25 cellular contexts compared by ENCODE assay signal in the genomic region with DNA sequence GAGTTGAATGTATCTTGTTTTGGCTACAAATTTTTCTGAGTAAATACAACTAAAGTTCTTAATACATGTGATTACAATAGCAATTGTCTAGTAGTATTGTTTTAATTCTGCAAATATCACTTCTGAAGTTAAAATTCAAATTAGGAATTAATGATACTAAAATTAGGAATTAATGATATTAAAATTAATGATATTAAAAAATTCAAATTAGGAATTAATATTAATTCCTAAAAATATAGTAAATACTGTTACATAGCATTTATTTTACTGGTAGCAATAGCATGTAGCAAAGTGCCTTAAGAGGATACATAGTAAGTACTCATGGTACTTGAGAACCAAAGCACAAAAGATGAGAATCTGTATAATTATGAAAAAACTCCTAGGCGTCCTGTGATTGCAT.
DNase-seq lines count a peak whose midpoint lies in the region; ATAC-seq, FAIRE-seq and TF ChIP-seq lines count a peak whose summit lies in the region.
"Had no signal": no experiment of that assay in that cellular context is flagged by ENCODE, and none has a peak within 500 bp of the region (broad histone marks: within the 10 kb centered on the region; RNA-seq: fewer than 3 reads in every experiment).

No MANE protein-coding gene starts in this region.

- H3K27ac ChIP-seq in K562 (ENCODE audit: extremely low read depth, low read depth, low read length) (no peak overlapping the region), pancreas (no peak overlapping the region), neural progenitor cell (no peak overlapping the region)
- H3K27ac ChIP-seq: 22Rv1; A549; BLaER1 treated with 17β-estradiol and CSF1 and Interleukin-3, amounts not matched to agents 10 nM and 100 nM; GM23248 had no signal

- FAIRE-seq in A204.1 (lab: Jason Lieb, UNC) (peak; percentile 55), K562 (lab: Jason Lieb, UNC) (no peak), frontal cortex (lab: Jason Lieb, UNC) (peak; percentile 69), pancreas (lab: Jason Lieb, UNC) (peak; percentile 43)
- FAIRE-seq: A549, D721Med, GM19239, H1 had no signal

- no peaks in the 10 kb centered on the region for H3F3A ChIP-seq in neural progenitor cell (ENCODE audit: low read depth)

- H3K9ac ChIP-seq in K562 (ENCODE audit: insufficient read depth in 1 of 2, low read depth in 2 of 2, low read length in 2 of 2) (no peak overlapping the region), neural progenitor cell (no peak overlapping the region)
- H3K9ac ChIP-seq: BLaER1 treated with 17β-estradiol and CSF1 and Interleukin-3, amounts not matched to agents 10 nM and 100 nM; GM23248 had no signal

- 40% methylated on average over 1 of the region's 1 CpG for WGBS in K562 (ENCODE audit: insufficient coverage, low coverage, missing lambda C conversion rate)
- WGBS in pancreas, 2 donors, result 84 to 90% methylated on average over 1 of the region's 1 CpG

- H3K79me2 ChIP-seq in K562 (ENCODE audit: control insufficient read depth, insufficient read depth, low read length) (no peaks in the 10 kb centered on the region), neural progenitor cell (ENCODE audit: low read depth) (no peaks in the 10 kb centered on the region)

- H4K20me1 ChIP-seq in K562 (replicated peaks; ENCODE audit: control insufficient read depth, insufficient read depth, low read length) (no peaks in the 10 kb centered on the region), neural progenitor cell (ENCODE audit: low read depth) (no peaks in the 10 kb centered on the region)
- H4K20me1 ChIP-seq: BLaER1 treated with 17β-estradiol and CSF1 and Interleukin-3, amounts not matched to agents 10 nM and 100 nM had no signal

- DNase-seq in K562 (ENCODE audit: extremely low read depth in 1 of 4, low spot score in 3 of 4) (no peak), frontal cortex (ENCODE audit: low spot score in 2 of 2) (no peak), pancreas (no peak), neural progenitor cell (ENCODE audit: low spot score) (no peak), DMS53 treated with DMSO at 0.1 percent for 48 hours (lab: John Stamatoyannopoulos, UW; ENCODE audit: unreplicated experiment) (no peak), HEK293T (ENCODE audit: extremely low spot score) (no peak)
- DNase-seq: ACHN; AML-193; BE2C; CD4-positive, alpha-beta T cell; CD8-positive, alpha-beta memory T cell; DMS 273 treated with DMSO at 0.1 percent for 48 hours; DMS79 treated with DMSO at 0.1 percent for 48 hours; GM23248; H7; HCEC 1CT had no signal

- peaks cover 7% of the 10 kb centered on the region for H3K36me3 Mint-ChIP-seq in neural progenitor cell

- no peak for TF ChIP-seq POLR2A in K562 (conservative IDR thresholded peaks at IDR 0.05)

- intact Hi-C loops in K562 (cut with micrococcal nuclease) (no loop called here), pancreas (cut with DNase I) (no loop called here)

- H3K9me1 ChIP-seq in K562 (ENCODE audit: control insufficient read depth, insufficient read depth, low read length), result no peaks in the 10 kb centered on the region

- H3K4me3 Mint-ChIP-seq in neural progenitor cell, result no peak overlapping the region
- H3K4me3 Mint-ChIP-seq: CD14-positive monocyte; CD4-positive, alpha-beta T cell; CD8-positive, alpha-beta memory T cell had no signal

- POLR2A ChIA-PET in K562 (lab: Yijun Ruan, JAX), result no interaction called here
- POLR2A ChIA-PET in HEK293T (lab: Yijun Ruan, JAX), result no interaction called here

- no peaks in the 10 kb centered on the region for H3K9me3 Mint-ChIP-seq in neural progenitor cell
- H3K9me3 Mint-ChIP-seq: CD14-positive monocyte; CD4-positive, alpha-beta T cell; CD8-positive, alpha-beta memory T cell had no signal

- no peak overlapping the region for H2AFZ ChIP-seq in K562 (ENCODE audit: low read depth, low read length)
- no peak overlapping the region for H2AFZ ChIP-seq in neural progenitor cell (replicated peaks)
- H2AFZ ChIP-seq: GM23248 had no signal

- H3K9me3 ChIP-seq in K562 (replicated peaks; ENCODE audit: control insufficient read depth, insufficient read depth, low read depth, low read length) (no peaks in the 10 kb centered on the region), pancreas (no peaks in the 10 kb centered on the region), neural progenitor cell (ENCODE audit: low read depth) (no peaks in the 10 kb centered on the region)
- H3K9me3 ChIP-seq: BE2C had no signal

- H3K4me1 ChIP-seq in K562 (replicated peaks in 1 of 2; ENCODE audit: control insufficient read depth in 2 of 2, insufficient read depth in 2 of 2, low read length in 2 of 2) (no peaks in the 10 kb centered on the region), pancreas (no peaks in the 10 kb centered on the region), neural progenitor cell (no peaks in the 10 kb centered on the region)
- H3K4me1 ChIP-seq: A549; BE2C; BLaER1 treated with 17β-estradiol and CSF1 and Interleukin-3, amounts not matched to agents 10 nM and 100 nM had no signal

- no peaks in the 10 kb centered on the region for H3K27me3 ChIP-seq in K562 (ENCODE audit: control insufficient read depth in 2 of 2, insufficient read depth in 2 of 2, low read length in 2 of 2)
- no peaks in the 10 kb centered on the region for H3K27me3 ChIP-seq in pancreas
- no peaks in the 10 kb centered on the region for H3K27me3 ChIP-seq in neural progenitor cell
- H3K27me3 ChIP-seq: BE2C; BLaER1 treated with 17β-estradiol and CSF1 and Interleukin-3, amounts not matched to agents 10 nM and 100 nM had no signal

- no peak overlapping the region for H3K4me3 ChIP-seq in K562
- no peak overlapping the region for H3K4me3 ChIP-seq in pancreas
- H3K4me3 ChIP-seq in neural progenitor cell, result no peak overlapping the region
- H3K4me3 ChIP-seq: A549; BLaER1 treated with 17β-estradiol and CSF1 and Interleukin-3, amounts not matched to agents 10 nM and 100 nM; GM23248 had no signal

- no peak overlapping the region for H3K27ac Mint-ChIP-seq in neural progenitor cell
- H3K27ac Mint-ChIP-seq: CD14-positive monocyte; CD4-positive, alpha-beta T cell; CD8-positive, alpha-beta memory T cell had no signal

- no peak overlapping the region for H3K4me2 ChIP-seq in K562 (ENCODE audit: insufficient read depth, low read length)
- H3K4me2 ChIP-seq in neural progenitor cell, result no peak overlapping the region
- H3K4me2 ChIP-seq: A549; BLaER1 treated with 17β-estradiol and CSF1 and Interleukin-3, amounts not matched to agents 10 nM and 100 nM had no signal

- no peak for TF ChIP-seq EP300 in K562 (IDR thresholded peaks at IDR 0.05; ENCODE audit: low read length)

- TF ChIP-seq RAD21 in K562 (CRISPR knock-in tag; conservative IDR thresholded peaks at IDR 0.05 in 1 of 2, IDR thresholded peaks at IDR 0.05 in 1 of 2), result no peak

- H3K36me3 ChIP-seq in K562 (ENCODE audit: control insufficient read depth, insufficient read depth, low read length), result peaks cover 22% of the 10 kb centered on the region
- peaks cover 0 to 14% (median 0%) of the 10 kb centered on the region in 3 donors for H3K36me3 ChIP-seq in pancreas
- peaks cover 6% of the 10 kb centered on the region for H3K36me3 ChIP-seq in neural progenitor cell
- H3K36me3 ChIP-seq: BE2C had no signal

- in situ Hi-C loops in K562 (cut with MboI), result no loop called here

- H3K27me3 Mint-ChIP-seq in neural progenitor cell (ENCODE audit: insufficient read depth, low read depth), result no peaks in the 10 kb centered on the region
- H3K27me3 Mint-ChIP-seq: CD4-positive, alpha-beta T cell; CD8-positive, alpha-beta memory T cell had no signal

- no peak for ATAC-seq in K562
- no peak for ATAC-seq in pancreas
- no peak for ATAC-seq in HG02973 (IDR thresholded peaks at IDR 0.05; ENCODE audit: unreplicated experiment)
- ATAC-seq: A549 had no signal

- no TSS peak for BruUV-seq in K562 (replicated peaks; lab: Mats Ljungman, UMichigan)

- H3K4me1 Mint-ChIP-seq in neural progenitor cell, result no peaks in the 10 kb centered on the region
- H3K4me1 Mint-ChIP-seq: CD14-positive monocyte; CD8-positive, alpha-beta memory T cell had no signal

- TF ChIP-seq CTCF in K562 (IDR thresholded peaks at IDR 0.05 in 2 of 3, conservative IDR thresholded peaks at IDR 0.05 in 1 of 3; ENCODE audit: insufficient read depth in 2 of 3, low read depth in 1 of 3, low read length in 3 of 3), result no peak
- no peak for TF ChIP-seq CTCF in pancreas (IDR thresholded peaks at IDR 0.05)
- no peak for TF ChIP-seq CTCF in neural progenitor cell (IDR thresholded peaks at IDR 0.05)

- CTCF ChIA-PET in K562 (lab: Yijun Ruan, JAX; ENCODE audit: low intra/inter-chr PET ratio), result no interaction called here
- CTCF ChIA-PET in HEK293T (lab: Yijun Ruan, JAX), result no interaction called here

TF ChIP-seq in K562, 482 proteins besides CTCF, POLR2A, EP300 and RAD21:
- peak; percentile 69 for TF ChIP-seq DACH1 (IDR thresholded peaks at IDR 0.05; ENCODE audit: partially characterized antibody)
- no peak for TF ChIP-seq DDX20 (tag; IDR thresholded peaks at IDR 0.05; ENCODE audit: low read depth)
- TF ChIP-seq, protein P1, sequence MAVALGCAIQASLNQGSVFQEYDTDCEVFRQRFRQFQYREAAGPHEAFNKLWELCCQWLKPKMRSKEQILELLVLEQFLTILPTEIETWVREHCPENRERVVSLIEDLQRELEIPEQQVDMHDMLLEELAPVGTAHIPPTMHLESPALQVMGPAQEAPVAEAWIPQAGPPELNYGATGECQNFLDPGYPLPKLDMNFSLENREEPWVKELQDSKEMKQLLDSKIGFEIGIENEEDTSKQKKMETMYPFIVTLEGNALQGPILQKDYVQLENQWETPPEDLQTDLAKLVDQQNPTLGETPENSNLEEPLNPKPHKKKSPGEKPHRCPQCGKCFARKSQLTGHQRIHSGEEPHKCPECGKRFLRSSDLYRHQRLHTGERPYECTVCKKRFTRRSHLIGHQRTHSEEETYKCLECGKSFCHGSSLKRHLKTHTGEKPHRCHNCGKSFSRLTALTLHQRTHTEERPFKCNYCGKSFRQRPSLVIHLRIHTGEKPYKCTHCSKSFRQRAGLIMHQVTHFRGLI (CRISPR knock-in tag; IDR thresholded peaks at IDR 0.05), result no peak

TF ChIP-seq in HEK293T, 16 proteins besides CTCF, POLR2A, EP300 and RAD21 (continues in another document):
- TF ChIP-seq CTBP1 (IDR thresholded peaks at IDR 0.05; ENCODE audit: borderline replicate concordance) (no peak), FOXK2 (IDR thresholded peaks at IDR 0.05) (no peak), ARNT (IDR thresholded peaks at IDR 0.05) (no peak), FOXA1 (IDR thresholded peaks at IDR 0.05) (no peak), ZNF384 (IDR thresholded peaks at IDR 0.05) (no peak), BHLHE40 (IDR thresholded peaks at IDR 0.05; ENCODE audit: borderline replicate concordance) (no peak), FOXM1 (IDR thresholded peaks at IDR 0.05; ENCODE audit: borderline replicate concordance) (no peak), SUZ12 (IDR thresholded peaks at IDR 0.05) (no peak)
- TF ChIP-seq, protein P2, sequence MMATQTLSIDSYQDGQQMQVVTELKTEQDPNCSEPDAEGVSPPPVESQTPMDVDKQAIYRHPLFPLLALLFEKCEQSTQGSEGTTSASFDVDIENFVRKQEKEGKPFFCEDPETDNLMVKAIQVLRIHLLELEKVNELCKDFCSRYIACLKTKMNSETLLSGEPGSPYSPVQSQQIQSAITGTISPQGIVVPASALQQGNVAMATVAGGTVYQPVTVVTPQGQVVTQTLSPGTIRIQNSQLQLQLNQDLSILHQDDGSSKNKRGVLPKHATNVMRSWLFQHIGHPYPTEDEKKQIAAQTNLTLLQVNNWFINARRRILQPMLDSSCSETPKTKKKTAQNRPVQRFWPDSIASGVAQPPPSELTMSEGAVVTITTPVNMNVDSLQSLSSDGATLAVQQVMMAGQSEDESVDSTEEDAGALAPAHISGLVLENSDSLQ (IDR thresholded peaks at IDR 0.05), result no peak
